Comparison of ENCODE assay signal across 27 cellular contexts in genomic region chr11:16098827-16099226, GRCh38.
A peak's percentile ranks its signal among the peaks of the same experiment; 100 is the strongest.
DNase-seq lines count a peak whose midpoint lies in the region; ATAC-seq, FAIRE-seq and TF ChIP-seq lines count a peak whose summit lies in the region.
"Had no signal": no experiment of that assay in that cellular context is flagged by ENCODE, and none has a peak within 500 bp of the region (broad histone marks: within the 10 kb centered on the region; RNA-seq: fewer than 3 reads in every experiment).

No MANE protein-coding gene starts in this region.

- FAIRE-seq in HepG2 (lab: Jason Lieb, UNC): no peak
- FAIRE-seq: D721Med, RCC 7860 had no signal

- H4K20me1 ChIP-seq in HepG2 (ENCODE audit: insufficient read depth, low read length): no peaks in the 10 kb centered on the region
- H4K20me1 ChIP-seq: BLaER1 treated with 17β-estradiol and CSF1 and Interleukin-3, amounts not matched to agents 10 nM and 100 nM had no signal

- TF ChIP-seq CTCF in right lobe of liver (IDR thresholded peaks at IDR 0.05): no peak
- TF ChIP-seq CTCF in HepG2 (CRISPR knock-in tag; IDR thresholded peaks at IDR 0.05): no peak
- TF ChIP-seq CTCF in left lung (IDR thresholded peaks at IDR 0.05): no peak

- H3K27me3 Mint-ChIP-seq in T-cell: no peaks in the 10 kb centered on the region
- H3K27me3 Mint-ChIP-seq: activated naive CD8-positive, alpha-beta T cell treated with anti-CD3 and anti-CD28 coated beads, Interleukin-2, amount 10 ng/mL, durations not matched to agents 7 days and 5 days; activated T-helper 17 cell treated with anti-CD3 and anti-CD28 coated beads, Interleukin-2, amount 50 U/mL, for 72 hours had no signal

- BruUV-seq in HepG2 (replicated peaks; lab: Mats Ljungman, UMichigan): no TSS peak

- TF ChIP-seq POLR2A in right lobe of liver (IDR thresholded peaks at IDR 0.05) (no peak), HepG2 (IDR thresholded peaks at IDR 0.05; ENCODE audit: insufficient read depth in 1 of 2, low read depth in 2 of 2, low read length in 2 of 2) (no peak)

- no peak overlapping the region for H3K27ac Mint-ChIP-seq in T-cell
- H3K27ac Mint-ChIP-seq: activated naive CD8-positive, alpha-beta T cell treated with anti-CD3 and anti-CD28 coated beads, Interleukin-2, amount 10 ng/mL, durations not matched to agents 7 days and 5 days; activated T-helper 17 cell treated with anti-CD3 and anti-CD28 coated beads, Interleukin-2, amount 50 U/mL, for 72 hours; endodermal cell; nephron progenitor cell; T-helper 2 cell treated with Interferon-gamma antibody and Interleukin-4, amounts not matched to agents 5 μg/mL and 100 μg/mL, for 36 hours had no signal

- H3K4me1 ChIP-seq in right lobe of liver (peaks cover 0 to 8% (median 2%) of the 10 kb centered on the region in 4 donors), HepG2 (ENCODE audit: insufficient read depth, low read length) (peaks cover 16% of the 10 kb centered on the region), adipocyte (ENCODE audit: control insufficient read depth, insufficient read depth, low read length) (peaks cover 4% of the 10 kb centered on the region), left lung (no peaks in the 10 kb centered on the region)
- H3K4me1 ChIP-seq: BLaER1 treated with 17β-estradiol and CSF1 and Interleukin-3, amounts not matched to agents 10 nM and 100 nM; colonic mucosa had no signal

- TF ChIP-seq RAD21 in HepG2 (CRISPR knock-in tag; IDR thresholded peaks at IDR 0.05): no peak

- in situ Hi-C loops in HepG2 (cut with HindIII; ENCODE audit: extremely low pct_ligation_motif_present, low pct_unique_long_range_greater_than_20kb): no loop called here

- 68% methylated on average over 2 of the region's 2 CpGs for WGBS in right lobe of liver (ENCODE audit: insufficient coverage, low coverage, low lambda C conversion rate, missing lambda C conversion rate)
- 16% methylated on average over 2 of the region's 2 CpGs for WGBS in HepG2 (ENCODE audit: low lambda C conversion rate)

- no peak overlapping the region for H3K4me2 ChIP-seq in HepG2 (ENCODE audit: low read depth, low read length)
- H3K4me2 ChIP-seq: BLaER1 treated with 17β-estradiol and CSF1 and Interleukin-3, amounts not matched to agents 10 nM and 100 nM had no signal

- CTCF ChIA-PET in HepG2 (lab: Yijun Ruan, JAX; ENCODE audit: low intra/inter-chr PET ratio, low total read pairs): no interaction called here
- CTCF ChIA-PET in T-cell (lab: Charles Lee): no interaction called here

- TF ChIP-seq EP300 in HepG2 (IDR thresholded peaks at IDR 0.05; ENCODE audit: low read depth in 2 of 2, low read length in 2 of 2): no peak
- TF ChIP-seq EP300 in HepG2 (CRISPR knock-in tag; IDR thresholded peaks at IDR 0.05; ENCODE audit: borderline replicate concordance): no peak

- H3K9ac ChIP-seq in HepG2 (ENCODE audit: insufficient read depth, low read depth, low read length) (no peak overlapping the region), adipocyte (ENCODE audit: low read length) (no peak overlapping the region)
- H3K9ac ChIP-seq: BLaER1 treated with 17β-estradiol and CSF1 and Interleukin-3, amounts not matched to agents 10 nM and 100 nM had no signal

- no peaks in the 10 kb centered on the region for H3K27me3 ChIP-seq in right lobe of liver
- no peaks in the 10 kb centered on the region for H3K27me3 ChIP-seq in HepG2 (ENCODE audit: control insufficient read depth in 1 of 2, insufficient read depth in 2 of 2, low read length in 2 of 2)
- no peaks in the 10 kb centered on the region for H3K27me3 ChIP-seq in adipocyte (replicated peaks; ENCODE audit: control insufficient read depth, insufficient read depth, low read length)
- no peaks in the 10 kb centered on the region for H3K27me3 ChIP-seq in left lung
- H3K27me3 ChIP-seq: BLaER1 treated with 17β-estradiol and CSF1 and Interleukin-3, amounts not matched to agents 10 nM and 100 nM; brain microvascular endothelial cell; colonic mucosa had no signal

- H3K36me3 ChIP-seq in right lobe of liver: no peaks in the 10 kb centered on the region
- no peaks in the 10 kb centered on the region; a peak in 1 of 5 replicates for H3K36me3 ChIP-seq in HepG2 (replicated peaks in 1 of 2; ENCODE audit: control insufficient read depth in 1 of 2, insufficient read depth in 2 of 2, low read length in 2 of 2)
- H3K36me3 ChIP-seq in adipocyte (ENCODE audit: control insufficient read depth, insufficient read depth, low read length, severe bottlenecking): no peaks in the 10 kb centered on the region
- no peaks in the 10 kb centered on the region for H3K36me3 ChIP-seq in left lung
- H3K36me3 ChIP-seq: BLaER1 treated with 17β-estradiol and CSF1 and Interleukin-3, amounts not matched to agents 10 nM and 100 nM; brain microvascular endothelial cell; colonic mucosa; left ventricle myocardium inferior had no signal

- H3K9me3 Mint-ChIP-seq in T-cell: peaks cover 7 to 17% (median 12%) of the 10 kb centered on the region in 3 donors
- H3K9me3 Mint-ChIP-seq: activated naive CD8-positive, alpha-beta T cell treated with anti-CD3 and anti-CD28 coated beads, Interleukin-2, amount 10 ng/mL, durations not matched to agents 7 days and 5 days had no signal

- POLR2A ChIA-PET in HepG2 (lab: Yijun Ruan, JAX) (no interaction called here), T-cell (lab: Charles Lee) (no interaction called here)

- H2AFZ ChIP-seq in HepG2 (ENCODE audit: low read length): no peak overlapping the region

- intact Hi-C loops in right lobe of liver (cut with DNase I) (no loop called here), HepG2 (cut with micrococcal nuclease; ENCODE audit: unreplicated experiment) (no loop called here), left colon (cut with DNase I, micrococcal nuclease) (no loop called here), left lung (cut with DNase I) (no loop called here)

- H3K79me2 ChIP-seq in HepG2 (ENCODE audit: insufficient read depth, low read length): no peaks in the 10 kb centered on the region

- H3K9me3 ChIP-seq in right lobe of liver (no peaks in the 10 kb centered on the region), HepG2 (ENCODE audit: low read length) (no peaks in the 10 kb centered on the region), adipocyte (ENCODE audit: control insufficient read depth, low read length) (no peaks in the 10 kb centered on the region), left lung (no peaks in the 10 kb centered on the region)
- H3K9me3 ChIP-seq: BLaER1 treated with 17β-estradiol and CSF1 and Interleukin-3, amounts not matched to agents 10 nM and 100 nM; colonic mucosa had no signal

- no peaks in the 10 kb centered on the region for H3K4me1 Mint-ChIP-seq in T-cell
- H3K4me1 Mint-ChIP-seq: activated naive CD8-positive, alpha-beta T cell treated with anti-CD3 and anti-CD28 coated beads, Interleukin-2, amount 10 ng/mL, durations not matched to agents 7 days and 5 days; activated T-helper 17 cell treated with anti-CD3 and anti-CD28 coated beads, Interleukin-2, amount 50 U/mL, for 72 hours had no signal

- peak in 3 of 4 donors; percentile 9 to 57 (median 22) for ATAC-seq in right lobe of liver
- ATAC-seq in HepG2: no peak
- ATAC-seq in left colon: peak; percentile 62
- ATAC-seq in left lung: no peak
- no peak for ATAC-seq in T-cell (replicated peaks in 1 of 4)
- ATAC-seq: activated T-helper 17 cell treated with anti-CD3 and anti-CD28 coated beads, Interleukin-2, amount 50 U/mL, for 72 hours had no signal

- H3K4me3 ChIP-seq in right lobe of liver: no peak overlapping the region
- no peak overlapping the region for H3K4me3 ChIP-seq in HepG2 (replicated peaks in 1 of 3; ENCODE audit: insufficient read depth in 1 of 3, low read depth in 2 of 3, low read length in 3 of 3)
- no peak overlapping the region for H3K4me3 ChIP-seq in adipocyte (ENCODE audit: low read length)
- no peak overlapping the region for H3K4me3 ChIP-seq in left lung
- H3K4me3 ChIP-seq: BLaER1 treated with 17β-estradiol and CSF1 and Interleukin-3, amounts not matched to agents 10 nM and 100 nM; colonic mucosa; left ventricle myocardium inferior had no signal

- H3K27ac ChIP-seq in right lobe of liver (no peak overlapping the region), HepG2 (ENCODE audit: extremely low read length, insufficient read depth, low read length) (no peak overlapping the region), left lung (no peak overlapping the region)
- H3K27ac ChIP-seq: BLaER1 treated with 17β-estradiol and CSF1 and Interleukin-3, amounts not matched to agents 10 nM and 100 nM; brain microvascular endothelial cell; colonic mucosa; left ventricle myocardium inferior; VCaP had no signal

- no peak overlapping the region for H3K4me3 Mint-ChIP-seq in T-cell
- H3K4me3 Mint-ChIP-seq: activated naive CD8-positive, alpha-beta T cell treated with anti-CD3 and anti-CD28 coated beads, Interleukin-2, amount 10 ng/mL, durations not matched to agents 7 days and 5 days; activated T-helper 17 cell treated with anti-CD3 and anti-CD28 coated beads, Interleukin-2, amount 50 U/mL, for 72 hours; endodermal cell; nephron progenitor cell; T-helper 2 cell treated with Interferon-gamma antibody and Interleukin-4, amounts not matched to agents 5 μg/mL and 100 μg/mL, for 36 hours had no signal

- no peak for DNase-seq in right lobe of liver
- no peak for DNase-seq in HepG2 (ENCODE audit: low spot score)
- DNase-seq in adipocyte (ENCODE audit: low read depth): peak; percentile 36
- DNase-seq in left colon: no peak
- DNase-seq in iPS-NIHi7 (ENCODE audit: extremely low spot score): no peak
- DNase-seq in left lung: no peak
- DNase-seq in T-cell: no peak
- DNase-seq: activated CD4-positive, alpha-beta T cell treated with anti-CD3 and anti-CD28 coated beads, Interleukin-2, amount 50 U/mL, for 1 hour; activated naive CD8-positive, alpha-beta T cell treated with anti-CD3 and anti-CD28 coated beads, Interleukin-2, amount 10 ng/mL, durations not matched to agents 7 days and 5 days; brain microvascular endothelial cell; colonic mucosa; endodermal cell; GF-D8; glutamatergic neuron; left ventricle myocardium inferior; midbrain; MM.1S; NCI-H1694; NCI-H446; nephron progenitor cell; posterior cingulate gyrus had no signal

- H3K36me3 Mint-ChIP-seq in T-cell: no peaks in the 10 kb centered on the region
- H3K36me3 Mint-ChIP-seq: activated naive CD8-positive, alpha-beta T cell treated with anti-CD3 and anti-CD28 coated beads, Interleukin-2, amount 10 ng/mL, durations not matched to agents 7 days and 5 days had no signal

TF ChIP-seq in HepG2, 621 proteins besides CTCF, POLR2A, EP300 and RAD21:
- TF ChIP-seq NR2F2 (IDR thresholded peaks at IDR 0.05; ENCODE audit: borderline replicate concordance, low read depth): no peak
- TF ChIP-seq ZNF619 (CRISPR knock-in tag; IDR thresholded peaks at IDR 0.05): no peak
TF ChIP-seq in HepG2: peak in this region for 0.

Comparison
In these comparisons a context has a peak if more than half of its experiments do, and no peak if none do; other contexts are left out.
1. ATAC-seq: peak in right lobe of liver (3 of 4) and left colon (single experiment); none in HepG2 (single experiment), left lung (single experiment) and T-cell (0 of 4).